In genomic region chr12:57231276-57232021, GRCh38 we compare ENCODE assay signal across 1 cellular context.
A peak's percentile ranks its signal among the peaks of the same experiment; 100 is the strongest.
TF ChIP-seq lines count a peak whose summit lies in the region.

No MANE protein-coding gene starts in this region.

TF ChIP-seq in HepG2, 621 proteins besides CTCF, POLR2A, EP300 and RAD21:
- TF ChIP-seq AGO2 (optimal IDR thresholded peaks at IDR 0.05; ENCODE audit: low read depth, low read length), result peak; percentile 37
- TF ChIP-seq ZNF337 (CRISPR knock-in tag; IDR thresholded peaks at IDR 0.05; ENCODE audit: borderline replicate concordance, low read depth), result no peak
